ENCODE assay signal across 11 cellular contexts in the genomic region with DNA sequence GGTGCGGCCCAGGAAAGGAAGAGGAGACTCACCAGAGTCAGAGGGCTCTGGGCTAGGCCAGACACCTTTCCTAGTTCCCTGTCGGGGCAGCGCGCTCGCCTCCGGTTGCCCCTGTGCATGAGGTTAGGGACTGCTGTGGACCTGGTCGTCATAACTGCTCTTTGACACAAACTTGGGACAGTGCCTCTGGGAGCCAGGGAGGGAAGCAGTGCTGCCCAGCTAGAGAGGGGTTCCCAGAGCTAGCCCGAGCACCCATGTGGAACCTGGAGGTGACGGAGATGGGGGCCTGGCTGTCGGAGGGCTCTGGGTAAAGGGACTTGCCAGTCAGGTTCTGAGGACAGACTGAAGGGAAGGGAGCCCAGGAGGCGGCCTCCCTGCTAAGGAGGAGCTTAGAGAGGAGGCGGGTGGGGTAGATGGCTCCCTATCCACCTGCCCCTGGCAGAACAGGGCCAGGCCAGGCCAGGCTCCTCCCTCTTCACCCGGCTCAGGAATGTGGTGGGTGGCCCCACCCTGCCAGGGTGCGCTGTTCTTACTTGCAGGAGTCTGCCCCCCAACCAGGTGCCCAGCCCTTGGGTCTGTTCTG. TPM values are rescaled to one million over a fixed set of nuclear protein-coding genes. Genes with fewer than 3 reads are reported as not detected.
DNase-seq lines count a peak whose midpoint lies in the region; ATAC-seq and TF ChIP-seq lines count a peak whose summit lies in the region.
"Had no signal": no experiment of that assay in that cellular context is flagged by ENCODE, and none has a peak within 500 bp of the region (broad histone marks: within the 10 kb centered on the region; RNA-seq: fewer than 3 reads in every experiment).

No MANE protein-coding gene starts in this region.

- peaks cover 15% of the 10 kb centered on the region for H3K4me1 Mint-ChIP-seq in activated T-cell treated with anti-CD3 and anti-CD28 coated beads, Interleukin-2, amount 50 U/mL, for 4 hours (ENCODE audit: low read depth)

- no peaks in the 10 kb centered on the region for H3K4me1 ChIP-seq in thymus (ENCODE audit: control insufficient read depth, insufficient read depth, low read length)

- H3K4me3 ChIP-seq in kidney epithelial cell (ENCODE audit: low read depth, low read length) (peak overlapping the region; percentile 31), thymus (ENCODE audit: low read length) (no peak overlapping the region)

- ATAC-seq in activated T-cell treated with anti-CD3 and anti-CD28 coated beads, Interleukin-2, amount 50 U/mL, for 4 hours: no peak
- no peak for ATAC-seq in HG03342 (IDR thresholded peaks at IDR 0.05; ENCODE audit: unreplicated experiment)

- H3K27me3 Mint-ChIP-seq in activated T-cell treated with anti-CD3 and anti-CD28 coated beads, Interleukin-2, amount 50 U/mL, for 4 hours (ENCODE audit: low read depth): peaks cover 12% of the 10 kb centered on the region

- DNase-seq in activated T-cell treated with anti-CD3 and anti-CD28 coated beads, Interleukin-2, amount 50 U/mL, for 4 hours: no peak
- DNase-seq in activated T-cell treated with anti-CD3 and anti-CD28 coated beads, Interleukin-2, amount 50 U/mL, for 1 hour: no peak
- DNase-seq in astrocyte of the hippocampus (ENCODE audit: low read depth, low spot score): peak; percentile 41
- peak; percentile 23 for DNase-seq in kidney epithelial cell (ENCODE audit: low read depth)
- no peak for DNase-seq in NCI-H345 (lab: John Stamatoyannopoulos, UW)
- DNase-seq in foreskin melanocyte: no peak
- DNase-seq: aorta had no signal

- H3K27me3 ChIP-seq in kidney epithelial cell (ENCODE audit: control insufficient read depth, insufficient read depth, low read length) (no peaks in the 10 kb centered on the region), thymus (ENCODE audit: control insufficient read depth, insufficient read depth) (peaks cover 34% of the 10 kb centered on the region)

- H3K36me3 ChIP-seq in kidney epithelial cell (ENCODE audit: control insufficient read depth, insufficient read depth, low read length) (peaks cover 3% of the 10 kb centered on the region), thymus (ENCODE audit: control insufficient read depth, insufficient read depth) (no peaks in the 10 kb centered on the region)

- no peaks in the 10 kb centered on the region for H3K9me3 Mint-ChIP-seq in activated T-cell treated with anti-CD3 and anti-CD28 coated beads, Interleukin-2, amount 50 U/mL, for 4 hours

- H3K9me3 ChIP-seq in thymus (ENCODE audit: control insufficient read depth): no peaks in the 10 kb centered on the region
- H3K9me3 ChIP-seq: BLaER1 treated with 17β-estradiol and CSF1 and Interleukin-3, amounts not matched to agents 10 nM and 100 nM had no signal

- peak overlapping the region; percentile 15 for H3K27ac ChIP-seq in thymus (ENCODE audit: low read depth)
- H3K27ac ChIP-seq: BLaER1 treated with 17β-estradiol and CSF1 and Interleukin-3, amounts not matched to agents 10 nM and 100 nM had no signal

- WGBS in thymus: 90% methylated on average over 14 of the region's 14 CpGs

- peaks cover 13% of the 10 kb centered on the region for H3K36me3 Mint-ChIP-seq in activated T-cell treated with anti-CD3 and anti-CD28 coated beads, Interleukin-2, amount 50 U/mL, for 4 hours (ENCODE audit: insufficient read depth)

- no peak for TF ChIP-seq CTCF in kidney epithelial cell (IDR thresholded peaks at IDR 0.05; ENCODE audit: insufficient read depth, low read length, poor library complexity, severe bottlenecking)

- peak overlapping the region; percentile 69 for H3K4me3 Mint-ChIP-seq in activated T-cell treated with anti-CD3 and anti-CD28 coated beads, Interleukin-2, amount 50 U/mL, for 4 hours

RNA-seq across cellular contexts. Expression of gene AGAP3, which starts 29.7 kb away (rescaled TPM):
- 10 to 100 TPM; 29.7 to 46.3 (median 35.1) TPM for total RNA-seq in activated T-cell treated with anti-CD3 and anti-CD28 coated beads, Interleukin-2, amount 50 U/mL, for 4 hours
- 77.4 and 92.8 TPM in 2 replicates for total RNA-seq in kidney epithelial cell
- polyA plus RNA-seq in thymus: 43.2 TPM

RNA-seq across cellular contexts. Expression of gene TMUB1, which starts 32.6 kb away (rescaled TPM):
- total RNA-seq in activated T-cell treated with anti-CD3 and anti-CD28 coated beads, Interleukin-2, amount 50 U/mL, for 4 hours: 10 to 100 TPM; 70.3 to 85.3 (median 71.8) TPM
- total RNA-seq in kidney epithelial cell: 46.3 and 66.0 TPM in 2 replicates
- polyA plus RNA-seq in thymus: 68.4 TPM

RNA-seq across cellular contexts. Expression of gene FASTK, which starts 35.3 kb away (rescaled TPM):
- 100 to 1,000 TPM in 2 of 3 donors, 10 to 100 TPM in 1; 96.5 to 111 (median 104) TPM for total RNA-seq in activated T-cell treated with anti-CD3 and anti-CD28 coated beads, Interleukin-2, amount 50 U/mL, for 4 hours
- total RNA-seq in kidney epithelial cell: 70.9 and 71.7 TPM in 2 replicates
- 142 TPM for polyA plus RNA-seq in thymus

RNA-seq across cellular contexts. Expression of gene GBX1, which starts 51.6 kb away (rescaled TPM):
- not detected for total RNA-seq in activated T-cell treated with anti-CD3 and anti-CD28 coated beads, Interleukin-2, amount 50 U/mL, for 4 hours
- not detected in 2 replicates for total RNA-seq in kidney epithelial cell
- polyA plus RNA-seq in thymus: 0.07 TPM
- total RNA-seq: aorta, posterior vena cava had no signal
- polyA plus RNA-seq: aorta had no signal

RNA-seq across cellular contexts. Expression of gene SLC4A2, which starts 56.5 kb away (rescaled TPM):
- total RNA-seq in activated T-cell treated with anti-CD3 and anti-CD28 coated beads, Interleukin-2, amount 50 U/mL, for 4 hours: 100 to 1,000 TPM; 107 to 125 (median 111) TPM
- 166 and 201 TPM in 2 replicates for total RNA-seq in kidney epithelial cell
- polyA plus RNA-seq in thymus: 89.5 TPM

Comparison
In these comparisons a context has a peak if more than half of its experiments do, and no peak if none do; other contexts are left out.
1. DNase-seq: peak in astrocyte of the hippocampus (single experiment) and kidney epithelial cell (single experiment); none in activated T-cell treated with anti-CD3 and anti-CD28 coated beads, Interleukin-2, amount 50 U/mL, for 4 hours (single experiment), activated T-cell treated with anti-CD3 and anti-CD28 coated beads, Interleukin-2, amount 50 U/mL, for 1 hour (single experiment), NCI-H345 (single experiment) and foreskin melanocyte (single experiment).